In the genomic region with DNA sequence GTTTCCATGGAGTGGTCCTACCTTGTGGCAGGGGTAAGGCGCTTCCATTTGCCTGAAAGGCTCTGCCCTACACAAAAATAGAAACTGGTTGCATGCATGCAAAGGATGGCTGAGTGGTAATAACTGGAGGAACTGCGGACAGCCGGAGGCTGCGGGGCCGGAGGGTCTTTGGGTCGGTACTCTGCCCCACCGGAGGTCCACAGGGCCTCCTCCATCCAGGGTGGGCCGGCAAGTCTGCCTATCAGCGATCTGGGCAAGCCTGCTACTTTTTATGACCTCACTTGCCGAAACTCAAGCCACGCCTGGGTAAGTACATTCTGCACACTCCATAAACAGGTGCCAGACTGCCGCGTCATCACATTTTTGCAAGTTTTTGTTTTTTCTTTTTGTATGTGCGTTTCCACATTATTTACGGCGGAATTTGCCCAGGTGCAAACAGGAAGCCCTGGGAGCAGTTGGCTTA, we compare ENCODE assay signal across 9 cellular contexts. TPM values are rescaled to one million over a fixed set of nuclear protein-coding genes. Genes with fewer than 3 reads are reported as not detected.
DNase-seq lines count a peak whose midpoint lies in the region; ATAC-seq, FAIRE-seq and TF ChIP-seq lines count a peak whose summit lies in the region.
"Had no signal": no experiment of that assay in that cellular context is flagged by ENCODE, and none has a peak within 500 bp of the region (broad histone marks: within the 10 kb centered on the region; RNA-seq: fewer than 3 reads in every experiment).

No MANE protein-coding gene starts in this region.

- H3K4me1 ChIP-seq in mammary epithelial cell (ENCODE audit: insufficient read depth, low read length) = peaks cover 8% of the 10 kb centered on the region
- peaks cover 56% of the 10 kb centered on the region for H3K4me1 ChIP-seq in HepG2 (ENCODE audit: insufficient read depth, low read length)
- peaks cover 17% of the 10 kb centered on the region for H3K4me1 ChIP-seq in stomach smooth muscle (ENCODE audit: control insufficient read depth, insufficient read depth, low read length)
- no peaks in the 10 kb centered on the region for H3K4me1 ChIP-seq in CD8-positive, alpha-beta memory T cell (ENCODE audit: insufficient read depth, low read length)

- no peak overlapping the region for H2AFZ ChIP-seq in mammary epithelial cell (ENCODE audit: low read depth, low read length)
- peak overlapping the region; percentile 77 for H2AFZ ChIP-seq in HepG2 (ENCODE audit: low read length)

- CTCF ChIA-PET in mammary epithelial cell (lab: Charles Lee; ENCODE audit: low non-redundant PET) (no interaction called here), HepG2 (lab: Yijun Ruan, JAX; ENCODE audit: low intra/inter-chr PET ratio, low total read pairs) (no interaction called here)
- CTCF ChIA-PET in CD8-positive, alpha-beta memory T cell (lab: Charles Lee) = no interaction called here

- no peak for TF ChIP-seq POLR2A in HepG2 (IDR thresholded peaks at IDR 0.05; ENCODE audit: insufficient read depth in 1 of 2, low read depth in 2 of 2, low read length in 2 of 2)

- H3K4me3 ChIP-seq in mammary epithelial cell (replicated peaks in 1 of 3; ENCODE audit: insufficient read depth in 1 of 3, low read depth in 2 of 3, low read length in 3 of 3) (no peak overlapping the region), HepG2 (replicated peaks in 1 of 3; ENCODE audit: insufficient read depth in 1 of 3, low read depth in 2 of 3, low read length in 3 of 3) (peak overlapping the region in 2 of 3 experiments; percentile 54 to 65; a peak in 4 of 6 replicates), stomach smooth muscle (ENCODE audit: low read length in 2 of 2) (peak overlapping the region; percentile 49 to 60)
- no peak overlapping the region for H3K4me3 ChIP-seq in CD8-positive, alpha-beta memory T cell (ENCODE audit: low read length)

- intact Hi-C loops in mammary epithelial cell (cut with micrococcal nuclease) (no loop called here), HepG2 (cut with micrococcal nuclease; ENCODE audit: unreplicated experiment) (no loop called here)

- TF ChIP-seq EP300 in HepG2 (IDR thresholded peaks at IDR 0.05; ENCODE audit: low read depth in 2 of 2, low read length in 2 of 2) (no peak), HepG2 (CRISPR knock-in tag; IDR thresholded peaks at IDR 0.05; ENCODE audit: borderline replicate concordance) (no peak)

- dilution Hi-C loops in mammary epithelial cell (cut with HindIII; ENCODE audit: low sequenced_read_pairs) = no loop called here

- no peak overlapping the region for H3K4me3 Mint-ChIP-seq in CD8-positive, alpha-beta memory T cell

- H3K27ac Mint-ChIP-seq in CD8-positive, alpha-beta memory T cell = no peak overlapping the region

- H3K9me3 Mint-ChIP-seq in CD8-positive, alpha-beta memory T cell = no peaks in the 10 kb centered on the region

- H3K9me3 ChIP-seq in mammary epithelial cell (replicated peaks; ENCODE audit: insufficient read depth, low read length) (no peaks in the 10 kb centered on the region), HepG2 (ENCODE audit: low read length) (no peaks in the 10 kb centered on the region), stomach smooth muscle (ENCODE audit: control insufficient read depth in 2 of 2, low read length in 2 of 2) (no peaks in the 10 kb centered on the region)
- H3K9me3 ChIP-seq in CD8-positive, alpha-beta memory T cell (ENCODE audit: low read length) = no peaks in the 10 kb centered on the region
- H3K9me3 ChIP-seq: SK-N-SH had no signal

- DNase-seq in LoVo (ENCODE audit: low spot score) (peak; percentile 74), mammary epithelial cell (peak; percentile 16), HepG2 (ENCODE audit: low spot score) (no peak), pons (ENCODE audit: low spot score) (no peak), HCEC 1CT (no peak)
- DNase-seq in CD8-positive, alpha-beta memory T cell = no peak
- DNase-seq: SK-N-SH had no signal

- H3K36me3 Mint-ChIP-seq in CD8-positive, alpha-beta memory T cell = no peaks in the 10 kb centered on the region

- peaks cover 15 to 16% of the 10 kb centered on the region in 2 donors for H3K27me3 Mint-ChIP-seq in CD8-positive, alpha-beta memory T cell

- no peaks in the 10 kb centered on the region for H3K27me3 ChIP-seq in mammary epithelial cell (ENCODE audit: insufficient read depth, low read length)
- peaks cover 0 to 15% of the 10 kb centered on the region in 2 experiments; a peak in 1 of 5 replicates for H3K27me3 ChIP-seq in HepG2 (ENCODE audit: control insufficient read depth in 1 of 2, insufficient read depth in 2 of 2, low read length in 2 of 2)
- no peaks in the 10 kb centered on the region for H3K27me3 ChIP-seq in stomach smooth muscle (ENCODE audit: control insufficient read depth in 1 of 2, insufficient read depth in 2 of 2, low read length in 2 of 2)
- no peaks in the 10 kb centered on the region for H3K27me3 ChIP-seq in CD8-positive, alpha-beta memory T cell (ENCODE audit: insufficient read depth, low read length, poor library complexity, severe bottlenecking)

- H3K4me2 ChIP-seq in mammary epithelial cell (ENCODE audit: insufficient read depth, low read depth, low read length) = no peak overlapping the region
- peak overlapping the region; percentile 88 for H3K4me2 ChIP-seq in HepG2 (ENCODE audit: low read depth, low read length)
- H3K4me2 ChIP-seq: SK-N-SH had no signal

- TF ChIP-seq CTCF in mammary epithelial cell (conservative IDR thresholded peaks at IDR 0.05 in 1 of 2, IDR thresholded peaks at IDR 0.05 in 1 of 2; ENCODE audit: extremely low read depth in 1 of 2, insufficient read depth in 1 of 2, low read depth in 1 of 2, low read length in 2 of 2) (no peak), HepG2 (CRISPR knock-in tag; IDR thresholded peaks at IDR 0.05) (no peak)

- in situ Hi-C loops in mammary epithelial cell (cut with MboI; ENCODE audit: low sequenced_read_pairs in 2 of 2) = no loop called here
- in situ Hi-C loops in HepG2 (cut with HindIII; ENCODE audit: extremely low pct_ligation_motif_present, low pct_unique_long_range_greater_than_20kb) = no loop called here

- BruUV-seq in mammary epithelial cell (replicated peaks; lab: Mats Ljungman, UMichigan) = no TSS peak
- BruUV-seq in HepG2 (replicated peaks; lab: Mats Ljungman, UMichigan) = no TSS peak

- no peak overlapping the region for H3K9ac ChIP-seq in mammary epithelial cell (ENCODE audit: insufficient read depth, low read length)
- no peak overlapping the region for H3K9ac ChIP-seq in HepG2 (ENCODE audit: insufficient read depth, low read depth, low read length)
- peak overlapping the region in 1 of 2 donors; percentile 71 for H3K9ac ChIP-seq in stomach smooth muscle (ENCODE audit: low read length in 2 of 2)
- H3K9ac ChIP-seq: SK-N-SH had no signal

- FAIRE-seq in HepG2 (lab: Jason Lieb, UNC) = no peak

- WGBS in mammary epithelial cell (ENCODE audit: low coverage, missing lambda C conversion rate) = 98% methylated on average over 11 of the region's 16 CpGs
- WGBS in HepG2 (ENCODE audit: low lambda C conversion rate) = 32% methylated on average over 12 of the region's 16 CpGs

- H3K79me2 ChIP-seq in mammary epithelial cell (ENCODE audit: insufficient read depth, low read length) (no peaks in the 10 kb centered on the region), HepG2 (ENCODE audit: insufficient read depth, low read length) (no peaks in the 10 kb centered on the region)

- ATAC-seq in HepG2 (peak; percentile 45), HG03280 (IDR thresholded peaks at IDR 0.05; ENCODE audit: unreplicated experiment) (no peak)

- no peak overlapping the region for H3K27ac ChIP-seq in mammary epithelial cell (ENCODE audit: insufficient read depth, low read depth, low read length)
- no peak overlapping the region for H3K27ac ChIP-seq in HepG2 (ENCODE audit: extremely low read length, insufficient read depth, low read length)
- peak overlapping the region; percentile 95 for H3K27ac ChIP-seq in stomach smooth muscle (ENCODE audit: low read length)
- no peak overlapping the region for H3K27ac ChIP-seq in CD8-positive, alpha-beta memory T cell (ENCODE audit: low read depth, low read length)

- POLR2A ChIA-PET in HepG2 (lab: Yijun Ruan, JAX) = no interaction called here
- POLR2A ChIA-PET in CD8-positive, alpha-beta memory T cell (lab: Charles Lee) = no interaction called here

- TF ChIP-seq RAD21 in HepG2 (CRISPR knock-in tag; IDR thresholded peaks at IDR 0.05) = no peak

- H3K36me3 ChIP-seq in mammary epithelial cell (ENCODE audit: insufficient read depth, low read length) (no peaks in the 10 kb centered on the region), HepG2 (replicated peaks in 1 of 2; ENCODE audit: control insufficient read depth in 1 of 2, insufficient read depth in 2 of 2, low read length in 2 of 2) (no peaks in the 10 kb centered on the region), stomach smooth muscle (ENCODE audit: control insufficient read depth in 2 of 2, insufficient read depth in 2 of 2, low read length in 2 of 2) (no peaks in the 10 kb centered on the region)
- no peaks in the 10 kb centered on the region for H3K36me3 ChIP-seq in CD8-positive, alpha-beta memory T cell (ENCODE audit: insufficient read depth, low read length)

- H3K4me1 Mint-ChIP-seq in CD8-positive, alpha-beta memory T cell = no peaks in the 10 kb centered on the region

- no peaks in the 10 kb centered on the region for H4K20me1 ChIP-seq in mammary epithelial cell (ENCODE audit: insufficient read depth, low read length)
- no peaks in the 10 kb centered on the region for H4K20me1 ChIP-seq in HepG2 (ENCODE audit: insufficient read depth, low read length)

RNA-seq across cellular contexts. Expression of gene TACC2, which starts 30.0 kb away (rescaled TPM):
- 10 to 100 TPM; 12.7 to 41.7 TPM for total RNA-seq in mammary epithelial cell
- 17.6 TPM for polyA plus RNA-seq in mammary epithelial cell
- polyA minus RNA-seq in mammary epithelial cell = 15.5 TPM
- 11.8 and 16.1 TPM in 2 replicates for total RNA-seq in HepG2 (2016; rRNA removed; fragmentation: Illumina TruSeq; extraction: Trizol)
- total RNA-seq in HepG2 (2016; cell fraction: cytosol; rRNA removed; fragmentation: Illumina TruSeq; extraction: Trizol; ENCODE audit: low read depth) = 3.0 and 3.6 TPM in 2 replicates
- total RNA-seq in HepG2 (2016; cell fraction: insoluble cytoplasmic fraction; rRNA removed; fragmentation: Illumina TruSeq; extraction: Trizol) = 11.8 and 16.2 TPM in 2 replicates
- total RNA-seq in HepG2 (2016; cell fraction: membrane; rRNA removed; fragmentation: Illumina TruSeq; extraction: Trizol) = 8.9 and 10.3 TPM in 2 replicates
- total RNA-seq in HepG2 (2016; cell fraction: nucleus; rRNA removed; fragmentation: Illumina TruSeq; extraction: Trizol) = 23.8 and 25.0 TPM in 2 replicates
- polyA plus RNA-seq in HepG2 (2011; rRNA removed) = 15.3 and 16.0 TPM in 2 replicates
- 7.6 and 10.9 TPM in 2 replicates for polyA plus RNA-seq in HepG2 (2011; cell fraction: cytosol; rRNA removed)
- polyA plus RNA-seq in HepG2 (2011; cell fraction: nucleus; rRNA removed) = 37.7 and 43.0 TPM in 2 replicates
- polyA plus RNA-seq in HepG2 (2012) = 21.9 and 23.8 TPM in 2 replicates
- 1.6 and 2.9 TPM in 2 replicates for polyA plus RNA-seq in HepG2 (2016; cell fraction: cytosol; fragmentation: Illumina TruSeq; extraction: Trizol; ENCODE audit: low read depth)
- polyA plus RNA-seq in HepG2 (2016; cell fraction: insoluble cytoplasmic fraction; fragmentation: Illumina TruSeq; extraction: Trizol; ENCODE audit: low read depth) = 24.0 and 27.9 TPM in 2 replicates
- 6.4 and 8.1 TPM in 2 replicates for polyA plus RNA-seq in HepG2 (2016; cell fraction: membrane; fragmentation: Illumina TruSeq; extraction: Trizol; ENCODE audit: low read depth)
- polyA plus RNA-seq in HepG2 (2016; cell fraction: nucleus; fragmentation: Illumina TruSeq; extraction: Trizol; ENCODE audit: insufficient read depth, low read depth) = 35.9 and 48.4 TPM in 2 replicates
- 10.4 and 18.0 TPM in 2 replicates for polyA minus RNA-seq in HepG2 (2011; rRNA and poly(A)+ RNA removed; ENCODE audit: low replicate concordance)
- 9.7 and 13.0 TPM in 2 replicates for polyA minus RNA-seq in HepG2 (2011; cell fraction: cytosol; rRNA and poly(A)+ RNA removed)
- 30.6 and 33.9 TPM in 2 replicates for polyA minus RNA-seq in HepG2 (2011; cell fraction: nucleus; rRNA and poly(A)+ RNA removed)
- total RNA-seq in CD8-positive, alpha-beta memory T cell = not detected
- polyA plus RNA-seq in CD8-positive, alpha-beta memory T cell = not detected

RNA-seq across cellular contexts. Expression of gene NSMCE4A, which starts 44.0 kb away (rescaled TPM):
- 10 to 100 TPM; 14.5 to 28.6 TPM for total RNA-seq in mammary epithelial cell
- 22.5 TPM for polyA plus RNA-seq in mammary epithelial cell
- polyA minus RNA-seq in mammary epithelial cell = 28.6 TPM
- 91.6 and 108 TPM in 2 replicates for total RNA-seq in HepG2 (2016; rRNA removed; fragmentation: Illumina TruSeq; extraction: Trizol)
- 46.8 and 47.9 TPM in 2 replicates for total RNA-seq in HepG2 (2016; cell fraction: cytosol; rRNA removed; fragmentation: Illumina TruSeq; extraction: Trizol; ENCODE audit: low read depth)
- total RNA-seq in HepG2 (2016; cell fraction: insoluble cytoplasmic fraction; rRNA removed; fragmentation: Illumina TruSeq; extraction: Trizol) = 95.7 and 113 TPM in 2 replicates
- 58.2 and 62.5 TPM in 2 replicates for total RNA-seq in HepG2 (2016; cell fraction: membrane; rRNA removed; fragmentation: Illumina TruSeq; extraction: Trizol)
- total RNA-seq in HepG2 (2016; cell fraction: nucleus; rRNA removed; fragmentation: Illumina TruSeq; extraction: Trizol) = 79.6 and 84.1 TPM in 2 replicates
- 47.0 and 61.1 TPM in 2 replicates for polyA plus RNA-seq in HepG2 (2011; rRNA removed)
- 26.3 and 29.5 TPM in 2 replicates for polyA plus RNA-seq in HepG2 (2011; cell fraction: cytosol; rRNA removed)
- polyA plus RNA-seq in HepG2 (2011; cell fraction: nucleus; rRNA removed) = 120 and 126 TPM in 2 replicates
- polyA plus RNA-seq in HepG2 (2012) = 42.3 and 49.9 TPM in 2 replicates
- 42.9 and 45.9 TPM in 2 replicates for polyA plus RNA-seq in HepG2 (2016; cell fraction: cytosol; fragmentation: Illumina TruSeq; extraction: Trizol; ENCODE audit: low read depth)
- 98.9 and 108 TPM in 2 replicates for polyA plus RNA-seq in HepG2 (2016; cell fraction: insoluble cytoplasmic fraction; fragmentation: Illumina TruSeq; extraction: Trizol; ENCODE audit: low read depth)
- 44.9 and 47.4 TPM in 2 replicates for polyA plus RNA-seq in HepG2 (2016; cell fraction: membrane; fragmentation: Illumina TruSeq; extraction: Trizol; ENCODE audit: low read depth)
- 142 and 151 TPM in 2 replicates for polyA plus RNA-seq in HepG2 (2016; cell fraction: nucleus; fragmentation: Illumina TruSeq; extraction: Trizol; ENCODE audit: insufficient read depth, low read depth)
- polyA minus RNA-seq in HepG2 (2011; rRNA and poly(A)+ RNA removed; ENCODE audit: low replicate concordance) = 11.7 and 12.0 TPM in 2 replicates
- polyA minus RNA-seq in HepG2 (2011; cell fraction: cytosol; rRNA and poly(A)+ RNA removed) = 11.8 and 18.0 TPM in 2 replicates
- 56.8 and 59.3 TPM in 2 replicates for polyA minus RNA-seq in HepG2 (2011; cell fraction: nucleus; rRNA and poly(A)+ RNA removed)
- total RNA-seq in CD8-positive, alpha-beta memory T cell = 10 to 100 TPM; 67.8 to 70.9 TPM
- 58.2 TPM for polyA plus RNA-seq in CD8-positive, alpha-beta memory T cell

Comparison
In these comparisons a context has a peak if more than half of its experiments do, and no peak if none do; other contexts are left out.
1. DNase-seq: peak in LoVo (single experiment) and mammary epithelial cell (single experiment); none in HepG2 (single experiment), pons (single experiment), CD8-positive, alpha-beta memory T cell (0 of 5) and HCEC 1CT (single experiment).
2. H3K4me3 ChIP-seq: peak in HepG2 (2 of 3) and stomach smooth muscle (2 of 2); none in mammary epithelial cell (0 of 3) and CD8-positive, alpha-beta memory T cell (single experiment).